Comparison of ENCODE assay signal across 8 cellular contexts in the genomic region with DNA sequence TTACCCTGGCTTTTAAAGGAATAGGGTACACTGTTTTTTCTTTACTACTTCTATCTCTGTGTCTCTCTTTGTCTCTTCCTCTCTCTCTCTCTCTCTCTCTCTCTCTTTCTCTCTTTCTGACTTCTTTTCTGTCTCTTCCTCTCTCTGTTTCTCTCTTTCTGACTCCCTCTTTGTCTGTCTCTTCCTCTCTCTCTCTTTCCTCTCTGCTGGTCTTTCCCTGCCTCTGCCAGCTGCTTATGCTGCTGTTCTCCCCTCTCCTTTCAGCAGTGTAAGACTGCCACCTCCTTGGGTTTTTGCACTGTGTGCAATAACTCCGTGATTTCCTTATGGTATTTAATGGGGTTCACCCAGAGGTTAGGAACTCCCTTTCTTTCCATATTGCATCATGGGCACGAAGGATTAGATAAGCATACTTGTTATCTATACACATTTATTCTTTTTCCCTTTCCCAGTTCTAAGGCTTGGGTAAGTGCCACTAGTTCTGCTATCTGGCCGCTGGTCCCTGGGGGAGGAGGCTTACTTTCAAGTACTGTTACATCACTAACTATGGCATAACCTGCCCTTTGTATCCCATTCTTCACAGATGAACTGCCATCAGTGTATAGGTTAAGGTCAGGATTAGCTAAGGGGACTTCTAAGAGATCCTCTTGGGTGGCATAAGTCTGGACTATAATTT. TPM values are rescaled to one million over a fixed set of nuclear protein-coding genes. Genes with fewer than 3 reads are reported as not detected.
DNase-seq lines count a peak whose midpoint lies in the region; ATAC-seq and TF ChIP-seq lines count a peak whose summit lies in the region.
"Not testable (repeated sequence)": the region's sequence is repeated elsewhere in the genome, so short reads cannot be mapped to it uniquely, and the experiment has no call there.

No MANE protein-coding gene starts in this region.

- not testable (repeated sequence) for H3K9ac ChIP-seq in BLaER1 treated with 17β-estradiol and CSF1 and Interleukin-3, amounts not matched to agents 10 nM and 100 nM

- H3K27ac ChIP-seq in BLaER1 treated with 17β-estradiol and CSF1 and Interleukin-3, amounts not matched to agents 10 nM and 100 nM, result peak overlapping the region in 2 of 11 experiments; percentile 34 to 40; a peak in 4 of 22 replicates
- H3K27ac ChIP-seq in right cardiac atrium (ENCODE audit: low read length), result not testable (repeated sequence)
- peak overlapping the region; percentile 54 to 75 (median 67) for H3K27ac ChIP-seq in stomach

- peak in 1 of 4 donors; percentile 81 for TF ChIP-seq POLR2A in stomach (IDR thresholded peaks at IDR 0.05)

- not testable (repeated sequence) for H3K27me3 ChIP-seq in BLaER1 treated with 17β-estradiol and CSF1 and Interleukin-3, amounts not matched to agents 10 nM and 100 nM; right cardiac atrium (ENCODE audit: control insufficient read depth, insufficient read depth); stomach

- H3K9me3 Mint-ChIP-seq in activated T-helper 2 cell treated with anti-CD3 and anti-CD28 coated beads, Interferon-gamma antibody, Interleukin-2, Interleukin-4, amounts not matched to agents 10 μg/mL and 5 μg/mL and 100 μg/mL, durations not matched to agents 14 hours and 24 hours and 36 hours, result peaks cover 36% of the 10 kb centered on the region
- peaks cover 12% of the 10 kb centered on the region for H3K9me3 Mint-ChIP-seq in dendritic cell treated with granulocyte-macrophage colony-stimulating factor and Interleukin-4, amounts not matched to agents 40 ng/mL and 50 ng/mL, for 4 days
- H3K9me3 Mint-ChIP-seq in naive B cell, result peaks cover 4 to 21% (median 16%) of the 10 kb centered on the region in 7 donors

- ATAC-seq in right cardiac atrium, result peak in 1 of 2 donors; percentile 69
- ATAC-seq in naive B cell (ENCODE audit: low read depth in 2 of 2), result not testable (repeated sequence)

- peaks cover 0 to 97% (median 73%) of the 10 kb centered on the region in 11 experiments; a peak in 17 of 22 replicates for H4K20me1 ChIP-seq in BLaER1 treated with 17β-estradiol and CSF1 and Interleukin-3, amounts not matched to agents 10 nM and 100 nM

- H3K36me3 ChIP-seq in BLaER1 treated with 17β-estradiol and CSF1 and Interleukin-3, amounts not matched to agents 10 nM and 100 nM, result peaks cover 31 to 91% (median 80%) of the 10 kb centered on the region in 11 experiments
- peaks cover 0 to 20% (median 9%) of the 10 kb centered on the region in 4 donors for H3K36me3 ChIP-seq in stomach

- not testable (repeated sequence) for H3K27me3 Mint-ChIP-seq in activated T-helper 2 cell treated with anti-CD3 and anti-CD28 coated beads, Interferon-gamma antibody, Interleukin-2, Interleukin-4, amounts not matched to agents 10 μg/mL and 5 μg/mL and 100 μg/mL, durations not matched to agents 14 hours and 24 hours and 36 hours (ENCODE audit: low read depth); dendritic cell treated with granulocyte-macrophage colony-stimulating factor and Interleukin-4, amounts not matched to agents 40 ng/mL and 50 ng/mL, for 4 days; naive B cell

- peaks cover 82% of the 10 kb centered on the region for H3K36me3 Mint-ChIP-seq in activated T-helper 2 cell treated with anti-CD3 and anti-CD28 coated beads, Interferon-gamma antibody, Interleukin-2, Interleukin-4, amounts not matched to agents 10 μg/mL and 5 μg/mL and 100 μg/mL, durations not matched to agents 14 hours and 24 hours and 36 hours (ENCODE audit: low read depth)
- H3K36me3 Mint-ChIP-seq in dendritic cell treated with granulocyte-macrophage colony-stimulating factor and Interleukin-4, amounts not matched to agents 40 ng/mL and 50 ng/mL, for 4 days (ENCODE audit: low read depth), result peaks cover 35% of the 10 kb centered on the region
- H3K36me3 Mint-ChIP-seq in naive B cell, result peaks cover 15 to 16% of the 10 kb centered on the region in 2 donors

- 19% methylated on average over 3 of the region's 3 CpGs for WGBS in right cardiac atrium
- 28 to 49% (median 29%) methylated on average over 3 of the region's 3 CpGs for WGBS in stomach, 5 donors

- intact Hi-C loops in activated T-helper 2 cell treated with anti-CD3 and anti-CD28 coated beads, Interferon-gamma antibody, Interleukin-2, Interleukin-4, amounts not matched to agents 10 μg/mL and 5 μg/mL and 100 μg/mL, durations not matched to agents 14 hours and 24 hours and 36 hours (cut with micrococcal nuclease); dendritic cell treated with granulocyte-macrophage colony-stimulating factor and Interleukin-4, amounts not matched to agents 40 ng/mL and 50 ng/mL, for 4 days (cut with micrococcal nuclease); stomach (cut with DNase I; ENCODE audit: low total_unique reads): not testable (repeated sequence)
- intact Hi-C loops in right cardiac atrium (cut with DNase I), result loop anchor here in 1 of 4 donors (10.0 kb wide), 1 partner anchor 63 kb away; no protein-coding TSS in a partner anchor

- peak in 45 of 76 experiments; percentile 9 to 78 (median 34) for DNase-seq in HUDEP-2 (lab: John Stamatoyannopoulos, UW; ENCODE audit: unreplicated experiment in 76 of 76)
- DNase-seq in OCI-M1 (lab: John Stamatoyannopoulos, UW), result peak; percentile 69
- DNase-seq in activated T-helper 2 cell treated with anti-CD3 and anti-CD28 coated beads, Interferon-gamma antibody, Interleukin-2, Interleukin-4, amounts not matched to agents 10 μg/mL and 5 μg/mL and 100 μg/mL, durations not matched to agents 14 hours and 24 hours and 36 hours (ENCODE audit: low spot score); naive B cell: not testable (repeated sequence)
- DNase-seq in right cardiac atrium, result peak in 2 of 3 donors; percentile 47 to 80
- DNase-seq in stomach, result peak; percentile 71

- not testable (repeated sequence) for TF ChIP-seq EP300 in stomach (IDR thresholded peaks at IDR 0.05)

- peak overlapping the region in 10 of 11 experiments; percentile 7 to 45 (median 28); a peak in 13 of 22 replicates for H3K4me2 ChIP-seq in BLaER1 treated with 17β-estradiol and CSF1 and Interleukin-3, amounts not matched to agents 10 nM and 100 nM

- H3K4me1 Mint-ChIP-seq in activated T-helper 2 cell treated with anti-CD3 and anti-CD28 coated beads, Interferon-gamma antibody, Interleukin-2, Interleukin-4, amounts not matched to agents 10 μg/mL and 5 μg/mL and 100 μg/mL, durations not matched to agents 14 hours and 24 hours and 36 hours (ENCODE audit: low read depth), result peaks cover 17% of the 10 kb centered on the region
- H3K4me1 Mint-ChIP-seq in dendritic cell treated with granulocyte-macrophage colony-stimulating factor and Interleukin-4, amounts not matched to agents 40 ng/mL and 50 ng/mL, for 4 days (ENCODE audit: low read depth), result peaks cover 32% of the 10 kb centered on the region
- H3K4me1 Mint-ChIP-seq in naive B cell, result peaks cover 31 to 69% (median 39%) of the 10 kb centered on the region in 3 donors

- peaks cover 14 to 31% (median 28%) of the 10 kb centered on the region in 10 experiments for H3K4me1 ChIP-seq in BLaER1 treated with 17β-estradiol and CSF1 and Interleukin-3, amounts not matched to agents 10 nM and 100 nM
- H3K4me1 ChIP-seq in right cardiac atrium (ENCODE audit: control insufficient read depth, insufficient read depth, low read length), result peaks cover 12% of the 10 kb centered on the region
- H3K4me1 ChIP-seq in stomach, result peaks cover 52 to 85% (median 68%) of the 10 kb centered on the region in 4 donors

- H3K9me3 ChIP-seq in BLaER1 treated with 17β-estradiol and CSF1 and Interleukin-3, amounts not matched to agents 10 nM and 100 nM (replicated peaks in 1 of 11), result peaks cover 50 to 92% (median 89%) of the 10 kb centered on the region in 11 experiments
- not testable (repeated sequence) for H3K9me3 ChIP-seq in right cardiac atrium (ENCODE audit: control insufficient read depth, low read length); stomach

- not testable (repeated sequence) for H3K4me3 Mint-ChIP-seq in activated T-helper 2 cell treated with anti-CD3 and anti-CD28 coated beads, Interferon-gamma antibody, Interleukin-2, Interleukin-4, amounts not matched to agents 10 μg/mL and 5 μg/mL and 100 μg/mL, durations not matched to agents 14 hours and 24 hours and 36 hours (ENCODE audit: low read depth); dendritic cell treated with granulocyte-macrophage colony-stimulating factor and Interleukin-4, amounts not matched to agents 40 ng/mL and 50 ng/mL, for 4 days; naive B cell

- H3K4me3 ChIP-seq in BLaER1 treated with 17β-estradiol and CSF1 and Interleukin-3, amounts not matched to agents 10 nM and 100 nM; right cardiac atrium (ENCODE audit: low read length); stomach: not testable (repeated sequence)

- peak in 1 of 7 experiments; percentile 7 for TF ChIP-seq CTCF in stomach (IDR thresholded peaks at IDR 0.05)

- H3K27ac Mint-ChIP-seq in activated T-helper 2 cell treated with anti-CD3 and anti-CD28 coated beads, Interferon-gamma antibody, Interleukin-2, Interleukin-4, amounts not matched to agents 10 μg/mL and 5 μg/mL and 100 μg/mL, durations not matched to agents 14 hours and 24 hours and 36 hours, result peak overlapping the region; percentile 5
- peak overlapping the region; percentile 0 for H3K27ac Mint-ChIP-seq in dendritic cell treated with granulocyte-macrophage colony-stimulating factor and Interleukin-4, amounts not matched to agents 40 ng/mL and 50 ng/mL, for 4 days
- peak overlapping the region; percentile 3 to 86 (median 18) for H3K27ac Mint-ChIP-seq in naive B cell

RNA-seq across cellular contexts. Expression of a gene that starts 20.8 kb away (rescaled TPM):
- total RNA-seq in activated T-helper 2 cell treated with anti-CD3 and anti-CD28 coated beads, Interferon-gamma antibody, Interleukin-2, Interleukin-4, amounts not matched to agents 10 μg/mL and 5 μg/mL and 100 μg/mL, durations not matched to agents 14 hours and 24 hours and 36 hours, result 69.2 and 81.0 TPM in 2 replicates
- total RNA-seq in right cardiac atrium (10 to 100 TPM; 36.4 to 52.0 (median 42.8) TPM), stomach (100 to 1,000 TPM in 1 of 5 donors, 10 to 100 TPM in 3, 1 to 10 TPM in 1; 2.9 to 185 (median 29.5) TPM)
- polyA plus RNA-seq in right cardiac atrium (28.1 TPM), naive B cell (ENCODE audit: low read depth in 6 of 6) (1 to 10 TPM; 2.4 to 4.2 (median 3.7) TPM), stomach (10 to 100 TPM; 22.4 to 41.4 (median 24.4) TPM)
